Comparison of ENCODE assay signal across 8 cellular contexts in the genomic region with DNA sequence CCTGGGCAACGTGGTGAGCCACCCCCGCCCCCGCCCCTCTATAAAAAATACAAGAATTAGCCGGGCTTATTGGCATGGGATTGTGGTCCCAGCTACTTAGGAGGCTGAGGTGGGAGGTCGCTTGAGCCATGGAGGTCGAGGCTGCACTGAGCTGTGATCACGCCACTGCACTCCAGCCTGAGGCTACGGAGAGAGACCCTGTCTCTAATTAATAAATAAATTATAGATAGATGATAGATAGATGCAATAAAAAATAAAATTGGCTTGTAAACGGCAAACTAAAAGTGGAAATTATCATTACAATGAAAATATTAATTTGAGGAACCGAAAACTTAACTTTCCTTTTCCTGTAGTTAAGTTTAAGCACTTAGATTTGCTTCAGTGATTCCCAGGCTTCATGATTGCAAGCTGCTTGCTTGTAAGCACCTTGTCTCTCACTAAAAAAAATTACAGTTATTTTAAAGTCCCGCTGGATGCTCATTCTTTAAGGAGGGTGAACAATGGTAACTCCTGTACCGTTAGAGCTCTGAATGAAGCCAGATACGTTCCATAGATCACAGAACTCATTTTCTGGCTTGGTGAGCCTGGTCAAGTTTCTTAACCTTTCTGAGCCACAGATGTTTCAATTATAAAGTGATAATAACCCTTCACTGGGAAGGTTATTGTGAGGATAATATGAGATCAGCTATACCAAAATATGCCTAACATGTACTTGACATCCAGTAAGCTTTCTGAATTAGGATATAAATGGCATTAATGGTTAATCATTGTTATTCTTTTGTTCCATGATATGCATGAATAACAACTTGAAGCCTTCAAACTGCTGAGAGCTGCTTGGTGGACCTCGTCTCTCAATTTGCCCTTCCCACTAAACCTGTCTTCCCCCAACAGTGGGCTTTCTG. TPM values are rescaled to one million over a fixed set of nuclear protein-coding genes. Genes with fewer than 3 reads are reported as not detected.
DNase-seq lines count a peak whose midpoint lies in the region; ATAC-seq, FAIRE-seq and TF ChIP-seq lines count a peak whose summit lies in the region.

No MANE protein-coding gene starts in this region.

- peaks cover 4% of the 10 kb centered on the region for H3K36me3 Mint-ChIP-seq in progenitor cell of endocrine pancreas (ENCODE audit: insufficient read depth)

- peak overlapping the region; percentile 95 for H3K27ac Mint-ChIP-seq in progenitor cell of endocrine pancreas

- TF ChIP-seq POLR2A in H54 (IDR thresholded peaks at IDR 0.05; ENCODE audit: low read depth, low read length) = no peak

- H3K4me3 ChIP-seq in GM06990 (replicated peaks; ENCODE audit: low read depth, low read length) (peak overlapping the region; percentile 71), esophagus (ENCODE audit: low read depth in 1 of 2, low read length in 2 of 2) (peak overlapping the region; percentile 61 to 65)

- TF ChIP-seq CTCF in GM06990 (IDR thresholded peaks at IDR 0.05; ENCODE audit: insufficient read depth, low read length, poor library complexity, severe bottlenecking) (no peak), progenitor cell of endocrine pancreas (IDR thresholded peaks at IDR 0.05; ENCODE audit: unreplicated experiment) (no peak)

- H3K27me3 Mint-ChIP-seq in progenitor cell of endocrine pancreas = no peaks in the 10 kb centered on the region

- H3K27ac ChIP-seq in esophagus (ENCODE audit: low read depth in 2 of 2, low read length in 1 of 2) = peak overlapping the region in 1 of 2 donors; percentile 80

- no peak for FAIRE-seq in H54 (lab: Jason Lieb, UNC)

- H3K36me3 ChIP-seq in GM06990 (ENCODE audit: control insufficient read depth, insufficient read depth, low read length) (no peaks in the 10 kb centered on the region), esophagus (ENCODE audit: control insufficient read depth in 2 of 2, insufficient read depth in 2 of 2, low read length in 1 of 2) (no peaks in the 10 kb centered on the region)

- H3K4me1 Mint-ChIP-seq in progenitor cell of endocrine pancreas (ENCODE audit: low read depth) = peaks cover 8% of the 10 kb centered on the region

- peak overlapping the region; percentile 93 for H3K4me3 Mint-ChIP-seq in progenitor cell of endocrine pancreas (ENCODE audit: low read depth)

- H3K27me3 ChIP-seq in GM06990 (replicated peaks; ENCODE audit: control insufficient read depth, insufficient read depth, low read length) (no peaks in the 10 kb centered on the region), esophagus (ENCODE audit: control insufficient read depth in 1 of 2, insufficient read depth in 2 of 2, low read length in 2 of 2) (no peaks in the 10 kb centered on the region)

- no peaks in the 10 kb centered on the region for H3K9me3 Mint-ChIP-seq in progenitor cell of endocrine pancreas (ENCODE audit: low read depth)

- no peaks in the 10 kb centered on the region for H3K4me1 ChIP-seq in esophagus (ENCODE audit: control insufficient read depth in 2 of 2, insufficient read depth in 2 of 2, low read length in 1 of 2)

- ATAC-seq in GM21447 (IDR thresholded peaks at IDR 0.05; ENCODE audit: unreplicated experiment) = peak; percentile 44

- no peaks in the 10 kb centered on the region for H3K9me3 ChIP-seq in esophagus (ENCODE audit: control insufficient read depth in 2 of 2, insufficient read depth in 1 of 2, low read depth in 1 of 2, low read length in 1 of 2)

- WGBS in esophagus, 2 donors = 48 to 55% methylated on average over 14 of the region's 14 CpGs

- DNase-seq in GM06990 (ENCODE audit: extremely low read depth, insufficient read length) (peak; percentile 34), NCI-H69 (lab: John Stamatoyannopoulos, UW) (peak; percentile 47), progenitor cell of endocrine pancreas (ENCODE audit: low spot score, unreplicated experiment) (no peak), HuH-7 (ENCODE audit: low spot score) (no peak), hepatic stellate cell (ENCODE audit: low spot score) (no peak), H54 (ENCODE audit: insufficient read length, low spot score) (no peak)

RNA-seq across cellular contexts. Expression of gene NARS1, which starts 9.4 kb away (rescaled TPM):
- polyA plus RNA-seq in esophagus = 10 to 100 TPM; 65.3 to 74.8 TPM
- 90.7 and 99.9 TPM in 2 replicates for total RNA-seq in progenitor cell of endocrine pancreas

RNA-seq across cellular contexts. Expression of gene FECH, which starts 44.5 kb away (rescaled TPM):
- polyA plus RNA-seq in esophagus = 1 to 10 TPM; 3.4 to 9.2 TPM
- 25.8 and 27.1 TPM in 2 replicates for total RNA-seq in progenitor cell of endocrine pancreas

Comparison
In these comparisons a context has a peak if more than half of its experiments do, and no peak if none do; other contexts are left out.
1. DNase-seq: peak in GM06990 (single experiment) and NCI-H69 (single experiment); none in progenitor cell of endocrine pancreas (single experiment), HuH-7 (single experiment), hepatic stellate cell (single experiment) and H54 (single experiment).